Comparison of ENCODE assay signal across 1 cellular context in genomic region chr4:140568507-140569306, GRCh38.
TF ChIP-seq lines count a peak whose summit lies in the region.

UCP1 (minus strand) TSS chr4:140568961; CDS start chr4:140568729, 232 bp downstream.

TF ChIP-seq in HepG2, 621 proteins besides CTCF, POLR2A, EP300 and RAD21 (continued from another document):
- TF ChIP-seq ARID4A (CRISPR knock-in tag; IDR thresholded peaks at IDR 0.05; ENCODE audit: borderline replicate concordance) (peak; percentile 24; the same call in 1 of the 2 replicates), ZNF512B (CRISPR knock-in tag; IDR thresholded peaks at IDR 0.05; ENCODE audit: borderline replicate concordance) (peak; percentile 45; the same call in 1 of the 2 replicates), ZMYM3 (CRISPR knock-in tag; IDR thresholded peaks at IDR 0.05) (peak; percentile 59; the same call in 1 of the 2 replicates), ZNF556 (CRISPR knock-in tag; IDR thresholded peaks at IDR 0.05; ENCODE audit: borderline replicate concordance) (0 out of 2 replicates have a peak, but pooled peaks have one; percentile 25), ARID5B (CRISPR knock-in tag; IDR thresholded peaks at IDR 0.05) (peak; percentile 13; the same call in 1 of the 2 replicates), ZBTB38 (CRISPR knock-in tag; IDR thresholded peaks at IDR 0.05) (no peak), MTF2 (CRISPR knock-in tag; IDR thresholded peaks at IDR 0.05; ENCODE audit: borderline replicate concordance) (peak; percentile 85; the same call in 1 of the 2 replicates), NFKB2 (CRISPR knock-in tag; IDR thresholded peaks at IDR 0.05; ENCODE audit: borderline replicate concordance) (0 out of 2 replicates have a peak, but pooled peaks have one; percentile 28), ZMYM4 (CRISPR knock-in tag; IDR thresholded peaks at IDR 0.05) (0 out of 2 replicates have a peak, but pooled peaks have one; percentile 27), GABPB1 (CRISPR knock-in tag; IDR thresholded peaks at IDR 0.05) (peak; percentile 37; the same call in 1 of the 2 replicates), ZEB1 (IDR thresholded peaks at IDR 0.05; ENCODE audit: insufficient replicate concordance, low read depth) (peak; percentile 46), ZSCAN29 (CRISPR knock-in tag; conservative IDR thresholded peaks at IDR 0.05) (0 out of 2 replicates have a peak, but pooled peaks have one; percentile 49), HNF4A (CRISPR knock-in tag; IDR thresholded peaks at IDR 0.05) (peak; percentile 52), BCL6 (CRISPR knock-in tag; IDR thresholded peaks at IDR 0.05) (0 out of 2 replicates have a peak, but pooled peaks have one; percentile 5)
- TF ChIP-seq, protein P1, sequence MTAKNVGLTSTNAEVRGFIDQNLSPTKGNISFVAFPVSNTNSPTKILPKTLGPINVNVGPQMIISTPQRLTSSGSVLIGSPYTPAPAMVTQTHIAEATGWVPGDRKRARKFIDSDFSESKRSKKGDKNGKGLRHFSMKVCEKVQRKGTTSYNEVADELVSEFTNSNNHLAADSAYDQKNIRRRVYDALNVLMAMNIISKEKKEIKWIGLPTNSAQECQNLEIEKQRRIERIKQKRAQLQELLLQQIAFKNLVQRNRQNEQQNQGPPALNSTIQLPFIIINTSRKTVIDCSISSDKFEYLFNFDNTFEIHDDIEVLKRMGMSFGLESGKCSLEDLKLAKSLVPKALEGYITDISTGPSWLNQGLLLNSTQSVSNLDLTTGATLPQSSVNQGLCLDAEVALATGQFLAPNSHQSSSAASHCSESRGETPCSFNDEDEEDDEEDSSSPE (CRISPR knock-in tag; IDR thresholded peaks at IDR 0.05) = 0 out of 2 replicates have a peak, but pooled peaks have one; percentile 33
